ENCODE assay signal across 1 cellular context in the genomic region with DNA sequence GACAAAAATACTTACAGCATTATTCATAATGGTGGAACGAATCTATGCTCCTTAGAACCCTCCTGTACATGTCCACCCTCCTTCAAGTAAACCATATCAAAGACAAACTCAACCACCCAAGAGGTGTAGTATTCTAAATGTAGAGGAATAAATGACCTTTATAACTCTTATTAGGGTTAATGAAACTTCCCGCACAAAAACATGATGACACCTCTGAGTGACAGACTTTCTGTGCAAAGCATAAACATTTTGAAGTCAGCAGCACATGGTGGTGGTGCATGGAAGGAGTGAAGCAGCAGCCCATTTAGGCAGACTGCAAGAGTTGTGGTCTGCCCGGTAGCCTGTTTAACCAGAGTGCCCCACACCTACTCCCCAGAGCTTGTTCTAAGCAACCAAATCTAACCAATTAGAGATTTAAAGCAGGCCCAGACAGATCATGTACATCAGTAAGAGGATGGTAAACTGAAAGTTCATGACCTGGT.
TF ChIP-seq lines count a peak whose summit lies in the region.

No MANE protein-coding gene starts in this region.

TF ChIP-seq in A549, 52 proteins besides CTCF, POLR2A, EP300 and RAD21 (continued from another document):
- TF ChIP-seq, protein P1, sequence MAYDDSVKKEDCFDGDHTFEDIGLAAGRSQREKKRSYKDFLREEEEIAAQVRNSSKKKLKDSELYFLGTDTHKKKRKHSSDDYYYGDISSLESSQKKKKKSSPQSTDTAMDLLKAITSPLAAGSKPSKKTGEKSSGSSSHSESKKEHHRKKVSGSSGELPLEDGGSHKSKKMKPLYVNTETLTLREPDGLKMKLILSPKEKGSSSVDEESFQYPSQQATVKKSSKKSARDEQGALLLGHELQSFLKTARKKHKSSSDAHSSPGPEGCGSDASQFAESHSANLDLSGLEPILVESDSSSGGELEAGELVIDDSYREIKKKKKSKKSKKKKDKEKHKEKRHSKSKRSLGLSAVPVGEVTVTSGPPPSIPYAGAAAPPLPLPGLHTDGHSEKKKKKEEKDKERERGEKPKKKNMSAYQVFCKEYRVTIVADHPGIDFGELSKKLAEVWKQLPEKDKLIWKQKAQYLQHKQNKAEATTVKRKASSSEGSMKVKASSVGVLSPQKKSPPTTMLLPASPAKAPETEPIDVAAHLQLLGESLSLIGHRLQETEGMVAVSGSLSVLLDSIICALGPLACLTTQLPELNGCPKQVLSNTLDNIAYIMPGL (CRISPR knock-in tag; IDR thresholded peaks at IDR 0.05; ENCODE audit: borderline replicate concordance), result no peak
